ENCODE assay signal across 8 cellular contexts in genomic region chr1:28887418-28887834, GRCh38.
DNase-seq lines count a peak whose midpoint lies in the region; ATAC-seq lines count a peak whose summit lies in the region.

No MANE protein-coding gene starts in this region.

- no peaks in the 10 kb centered on the region for H3K27me3 ChIP-seq in adipocyte (replicated peaks; ENCODE audit: control insufficient read depth, insufficient read depth, low read length)

- DNase-seq in RPMI8226 (peak; percentile 46), adipocyte (ENCODE audit: low read depth) (peak; percentile 61), NCI-H510A treated with DMSO at 0.1 percent for 48 hours (lab: John Stamatoyannopoulos, UW) (no peak)
- peak; percentile 40 to 41 for DNase-seq in stimulated activated CD4-positive, alpha-beta T cell treated with anti-CD3 and anti-CD28 coated beads, Interleukin-2, amount 100 ng/mL, for 24 hours

- no peaks in the 10 kb centered on the region for H3K9me3 ChIP-seq in adipocyte (ENCODE audit: control insufficient read depth, low read length)

- peak overlapping the region; percentile 83 for H3K9ac ChIP-seq in adipocyte (ENCODE audit: low read length)

- H3K4me3 ChIP-seq in adipocyte (ENCODE audit: low read length) (peak overlapping the region; percentile 90), iPS-11a (ENCODE audit: low read depth, low read length) (peak overlapping the region; percentile 66)

- peak; percentile 28 for ATAC-seq in GM18909 (IDR thresholded peaks at IDR 0.05; ENCODE audit: poor library complexity, unreplicated experiment)
- no peak for ATAC-seq in GM18502 (IDR thresholded peaks at IDR 0.05; ENCODE audit: poor library complexity, unreplicated experiment)
- ATAC-seq in HG02798 (IDR thresholded peaks at IDR 0.05; ENCODE audit: poor library complexity, unreplicated experiment), result no peak

- no peaks in the 10 kb centered on the region for H3K36me3 ChIP-seq in adipocyte (ENCODE audit: control insufficient read depth, insufficient read depth, low read length, severe bottlenecking)

- H3K4me1 ChIP-seq in adipocyte (ENCODE audit: control insufficient read depth, insufficient read depth, low read length), result peaks cover 20% of the 10 kb centered on the region
